Comparison of ENCODE assay signal across 27 cellular contexts in the genomic region with DNA sequence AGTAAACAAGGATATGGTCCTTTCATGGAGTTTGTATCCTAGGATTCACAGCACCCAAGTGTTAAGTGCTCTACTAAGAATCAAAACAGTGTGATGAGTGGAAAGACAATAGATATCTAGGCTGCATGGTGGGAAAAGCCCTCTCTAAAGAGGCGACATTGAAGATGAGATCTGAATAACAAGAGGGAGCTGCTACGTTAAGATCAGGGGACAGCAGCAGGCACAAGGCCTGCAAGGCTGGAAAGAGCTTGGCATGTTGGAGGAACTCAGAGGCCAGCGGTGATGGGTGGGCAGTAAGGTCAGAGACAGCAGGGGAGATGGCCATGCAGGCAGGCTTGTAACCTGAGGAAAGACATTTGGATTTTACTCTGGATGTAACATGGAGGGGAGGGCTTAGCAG.
"Had no signal": no experiment of that assay in that cellular context is flagged by ENCODE, and none has a peak within 500 bp of the region (broad histone marks: within the 10 kb centered on the region; RNA-seq: fewer than 3 reads in every experiment).

No MANE protein-coding gene starts in this region.

- H3K4me2 ChIP-seq: hepatocyte had no signal

- H3K36me3 ChIP-seq: WERI-Rb-1 had no signal

- H3K79me2 ChIP-seq: hepatocyte, parathyroid adenoma had no signal

- H3K27ac ChIP-seq: esophagus muscularis mucosa, hepatocyte, parathyroid adenoma, tibial artery, WERI-Rb-1 had no signal

- H3K9me3 ChIP-seq: esophagus muscularis mucosa, tibial artery had no signal

- DNase-seq: activated CD4-positive, alpha-beta T cell treated with anti-CD3 and anti-CD28 coated beads, Interleukin-2, amount 50 U/mL, for 4 hours; activated CD8-positive, alpha-beta memory T cell treated with anti-CD3 and anti-CD28 coated beads for 24 hours; activated CD8-positive, alpha-beta memory T cell treated with anti-CD3 and anti-CD28 coated beads, Interleukin-2, amount 50 U/mL, for 4 hours; activated naive CD4-positive, alpha-beta T cell; activated naive CD8-positive, alpha-beta T cell treated with anti-CD3 and anti-CD28 coated beads for 36 hours; activated T-cell treated with anti-CD3 and anti-CD28 coated beads, Interleukin-2, amount 50 U/mL, for 24 hours; central memory CD4-positive, alpha-beta T cell; dermis blood vessel endothelial cell; effector memory CD4-positive, alpha-beta T cell; glutamatergic neuron; left ventricle myocardium superior; mammary epithelial cell; nucleus accumbens; right cardiac atrium; stimulated activated CD4-positive, alpha-beta T cell treated with anti-CD3 and anti-CD28 coated beads, Interleukin-1b, Interleukin-23, amount 100 ng/mL, for 48 hours; stimulated activated naive CD8-positive, alpha-beta T cell treated with anti-CD3 and anti-CD28 coated beads, Interleukin-15, amount 100 ng/mL, for 72 hours; T-helper 1 cell; tibial artery; WERI-Rb-1 had no signal

- FAIRE-seq: astrocyte, endothelial cell of umbilical vein, frontal cortex, islet of Langerhans, TTC549 had no signal

- H3K4me3 ChIP-seq: esophagus muscularis mucosa, hepatocyte, tibial artery had no signal

- H2AFZ ChIP-seq: hepatocyte, parathyroid adenoma had no signal

- H3K9ac ChIP-seq: parathyroid adenoma had no signal

- H3K27me3 ChIP-seq: esophagus muscularis mucosa, hepatocyte, tibial artery had no signal
